In genomic region chr2:172438741-172439508, GRCh38 we compare ENCODE assay signal across 11 cellular contexts. TPM values are rescaled to one million over a fixed set of nuclear protein-coding genes. Genes with fewer than 3 reads are reported as not detected.
A peak's percentile ranks its signal among the peaks of the same experiment; 100 is the strongest.
DNase-seq lines count a peak whose midpoint lies in the region; ATAC-seq and TF ChIP-seq lines count a peak whose summit lies in the region.
"Had no signal": no experiment of that assay in that cellular context is flagged by ENCODE, and none has a peak within 500 bp of the region (broad histone marks: within the 10 kb centered on the region; RNA-seq: fewer than 3 reads in every experiment).

No MANE protein-coding gene starts in this region.

- TF ChIP-seq EP300 in stomach (IDR thresholded peaks at IDR 0.05) = no peak

- H3K27me3 Mint-ChIP-seq in activated T-cell treated with anti-CD3 and anti-CD28 coated beads, Interleukin-2, amount 50 U/mL, for 4 hours (ENCODE audit: low read depth) = no peaks in the 10 kb centered on the region

- peaks cover 0 to 87% (median 61%) of the 10 kb centered on the region in 12 donors for H3K4me1 ChIP-seq in heart left ventricle
- H3K4me1 ChIP-seq in stomach = peaks cover 64 to 85% (median 74%) of the 10 kb centered on the region in 4 donors

- no peaks in the 10 kb centered on the region for H3K36me3 Mint-ChIP-seq in activated T-cell treated with anti-CD3 and anti-CD28 coated beads, Interleukin-2, amount 50 U/mL, for 4 hours (ENCODE audit: insufficient read depth)

- no peaks in the 10 kb centered on the region for H3K27me3 ChIP-seq in heart left ventricle
- H3K27me3 ChIP-seq in stomach = no peaks in the 10 kb centered on the region

- H3K9me3 Mint-ChIP-seq in activated T-cell treated with anti-CD3 and anti-CD28 coated beads, Interleukin-2, amount 50 U/mL, for 4 hours = no peaks in the 10 kb centered on the region

- H3K27ac ChIP-seq in heart left ventricle (peak overlapping the region in 6 of 12 donors; percentile 4 to 66 (median 22)), stomach (peak overlapping the region; percentile 47 to 84 (median 73))

- 45 to 58% (median 51%) methylated on average over 7 to 8 of the region's 8 CpGs for WGBS in heart left ventricle, 4 donors
- WGBS in stomach, 5 donors = 33 to 40% (median 38%) methylated on average over 8 of the region's 8 CpGs

- intact Hi-C loops in heart left ventricle (cut with DNase I) = no loop called here
- intact Hi-C loops in stomach (cut with DNase I; ENCODE audit: low total_unique reads) = no loop called here

- H3K9me3 ChIP-seq in heart left ventricle (no peaks in the 10 kb centered on the region), stomach (no peaks in the 10 kb centered on the region)
- H3K9me3 ChIP-seq: gastroesophageal sphincter had no signal

- H3K4me3 Mint-ChIP-seq in activated T-cell treated with anti-CD3 and anti-CD28 coated beads, Interleukin-2, amount 50 U/mL, for 4 hours = peak overlapping the region; percentile 37

- DNase-seq in activated T-cell treated with anti-CD3 and anti-CD28 coated beads, Interleukin-2, amount 50 U/mL, for 4 hours = no peak
- no peak for DNase-seq in activated T-cell treated with anti-CD3 and anti-CD28 coated beads, Interleukin-2, amount 50 U/mL, for 48 hours
- DNase-seq in SW480 (ENCODE audit: low spot score) = peak; percentile 66
- DNase-seq in heart left ventricle = peak in 2 of 5 donors; percentile 32 to 61
- peak; percentile 65 for DNase-seq in stomach
- no peak for DNase-seq in SIG-M5 (lab: John Stamatoyannopoulos, UW)
- no peak for DNase-seq in NOMO-1 treated with dmso at 0.1 percent for 144 hours (lab: John Stamatoyannopoulos, UW; ENCODE audit: unreplicated experiment)
- DNase-seq: NCI-H69, retina had no signal

- H3K4me3 ChIP-seq in heart left ventricle = no peak overlapping the region
- H3K4me3 ChIP-seq in stomach = no peak overlapping the region
- H3K4me3 ChIP-seq: gastroesophageal sphincter had no signal

- H3K36me3 ChIP-seq in heart left ventricle (no peaks in the 10 kb centered on the region), stomach (no peaks in the 10 kb centered on the region)
- H3K36me3 ChIP-seq: gastroesophageal sphincter had no signal

- TF ChIP-seq POLR2A in heart left ventricle (IDR thresholded peaks at IDR 0.05) (no peak), stomach (IDR thresholded peaks at IDR 0.05) (no peak)

- TF ChIP-seq CTCF in heart left ventricle (IDR thresholded peaks at IDR 0.05) (no peak), stomach (IDR thresholded peaks at IDR 0.05) (no peak)

- peaks cover 47% of the 10 kb centered on the region for H3K4me1 Mint-ChIP-seq in activated T-cell treated with anti-CD3 and anti-CD28 coated beads, Interleukin-2, amount 50 U/mL, for 4 hours (ENCODE audit: low read depth)

- ATAC-seq in activated T-cell treated with anti-CD3 and anti-CD28 coated beads, Interleukin-2, amount 50 U/mL, for 4 hours = no peak
- ATAC-seq in heart left ventricle = peak in 3 of 4 donors; percentile 68 to 82 (median 75)
- no peak for ATAC-seq in GM21381 (IDR thresholded peaks at IDR 0.05; ENCODE audit: unreplicated experiment)
- ATAC-seq: gastroesophageal sphincter had no signal

RNA-seq across cellular contexts. Expression of gene ITGA6, which starts 11.5 kb away (rescaled TPM):
- total RNA-seq in activated T-cell treated with anti-CD3 and anti-CD28 coated beads, Interleukin-2, amount 50 U/mL, for 4 hours = 1 to 10 TPM; 4.2 to 7.0 (median 5.8) TPM
- total RNA-seq in heart left ventricle = 10 to 100 TPM; 40.5 to 84.8 (median 51.2) TPM
- polyA plus RNA-seq in heart left ventricle = 10 to 100 TPM; 11.8 to 37.2 TPM
- total RNA-seq in stomach = 100 to 1,000 TPM in 3 of 5 donors, 10 to 100 TPM in 2; 20.4 to 391 (median 212) TPM
- polyA plus RNA-seq in stomach = 10 to 100 TPM; 10.7 to 19.5 (median 18.4) TPM

Comparison
In these comparisons a context has a peak if more than half of its experiments do, and no peak if none do; other contexts are left out.
1. ATAC-seq: peak in heart left ventricle (3 of 4); none in activated T-cell treated with anti-CD3 and anti-CD28 coated beads, Interleukin-2, amount 50 U/mL, for 4 hours (0 of 2) and GM21381 (single experiment).
2. DNase-seq: peak in SW480 (single experiment) and stomach (single experiment); none in activated T-cell treated with anti-CD3 and anti-CD28 coated beads, Interleukin-2, amount 50 U/mL, for 4 hours (single experiment), activated T-cell treated with anti-CD3 and anti-CD28 coated beads, Interleukin-2, amount 50 U/mL, for 48 hours (0 of 2), SIG-M5 (single experiment) and NOMO-1 treated with dmso at 0.1 percent for 144 hours (single experiment).